ENCODE assay signal across 10 cellular contexts in the genomic region with DNA sequence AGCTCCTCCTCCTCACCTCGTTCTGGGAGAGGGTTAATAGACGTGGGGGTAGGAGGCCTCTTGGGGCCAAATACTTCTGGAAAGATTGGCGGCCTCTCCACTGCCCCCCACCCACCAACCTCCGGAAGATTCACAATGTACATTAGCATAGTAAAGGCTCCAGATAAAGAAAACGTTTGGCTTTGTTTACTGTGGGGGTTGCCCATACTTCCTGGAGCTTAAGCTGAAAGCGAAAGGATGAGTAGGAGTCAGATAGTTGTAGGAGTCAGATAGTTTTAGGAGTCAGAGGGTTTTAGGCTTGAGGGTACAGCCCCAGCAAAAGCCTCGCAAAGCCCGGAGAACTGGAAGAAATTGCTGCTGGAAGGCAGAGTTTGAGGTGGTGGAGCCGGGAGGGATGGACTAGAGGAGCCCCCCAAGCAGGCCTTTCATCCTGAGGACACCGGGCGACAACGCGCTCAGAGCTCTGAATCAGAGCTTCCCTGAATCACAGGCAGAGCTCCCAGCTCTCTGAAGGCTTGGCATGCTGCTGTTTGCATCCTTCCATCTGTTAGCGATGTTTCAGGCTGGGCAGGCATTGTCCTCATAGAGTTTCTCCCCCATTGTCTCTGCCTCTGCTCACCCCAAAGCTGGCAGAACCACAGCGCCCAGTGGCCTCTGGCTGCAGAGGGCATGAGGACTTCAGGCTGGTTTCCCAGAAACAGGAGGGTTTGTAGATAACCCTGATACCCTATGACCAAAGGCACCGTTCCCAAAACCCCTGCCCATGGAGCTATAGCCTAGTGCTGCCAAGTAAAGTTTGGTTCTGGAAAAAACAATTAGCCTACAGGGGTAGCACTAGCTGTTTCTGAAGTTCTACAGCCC.
DNase-seq lines count a peak whose midpoint lies in the region; ATAC-seq, FAIRE-seq and TF ChIP-seq lines count a peak whose summit lies in the region.
"Had no signal": no experiment of that assay in that cellular context is flagged by ENCODE, and none has a peak within 500 bp of the region (broad histone marks: within the 10 kb centered on the region; RNA-seq: fewer than 3 reads in every experiment).

No MANE protein-coding gene starts in this region.

- FAIRE-seq in astrocyte (lab: Jason Lieb, UNC), result peak; percentile 82

- TF ChIP-seq EP300 in stomach (IDR thresholded peaks at IDR 0.05), result no peak

- peak overlapping the region; percentile 59 for H3K9ac ChIP-seq in astrocyte (ENCODE audit: low read length)

- TF ChIP-seq CTCF in astrocyte (IDR thresholded peaks at IDR 0.05; ENCODE audit: insufficient read depth, low read depth, low read length) (no peak), nephron progenitor cell (IDR thresholded peaks at IDR 0.05) (no peak), stomach (IDR thresholded peaks at IDR 0.05) (no peak)

- H3K27me3 ChIP-seq in MG63 (no peaks in the 10 kb centered on the region), astrocyte (ENCODE audit: insufficient read depth, low read length) (no peaks in the 10 kb centered on the region), stomach (peaks cover 12 to 20% (median 13%) of the 10 kb centered on the region in 3 donors)

- H3K9me3 ChIP-seq in MG63 (no peaks in the 10 kb centered on the region), astrocyte (ENCODE audit: insufficient read depth, low read depth, low read length) (no peaks in the 10 kb centered on the region), stomach (peaks cover 0 to 22% (median 4%) of the 10 kb centered on the region in 4 donors)

- no peaks in the 10 kb centered on the region for H3K9me3 Mint-ChIP-seq in astrocyte (ENCODE audit: unreplicated experiment)
- H3K9me3 Mint-ChIP-seq in nephron progenitor cell, result peaks cover 8% of the 10 kb centered on the region

- peaks cover 3% of the 10 kb centered on the region for H3K27me3 Mint-ChIP-seq in astrocyte (ENCODE audit: low read depth, unreplicated experiment)
- peaks cover 68% of the 10 kb centered on the region for H3K27me3 Mint-ChIP-seq in nephron progenitor cell (ENCODE audit: low read depth, poor library complexity)

- peak overlapping the region; percentile 80 for H3K4me2 ChIP-seq in astrocyte (ENCODE audit: low read length)

- no peaks in the 10 kb centered on the region for H4K20me1 ChIP-seq in astrocyte (ENCODE audit: insufficient read depth, low read length)

- WGBS in stomach, 5 donors, result 26 to 59% (median 46%) methylated on average over 13 to 16 of the region's 16 CpGs

- DNase-seq in GM04504 (ENCODE audit: low read depth) (peak; percentile 29), MG63 (peak; percentile 59), astrocyte (ENCODE audit: low read depth) (peak; percentile 21), nephron progenitor cell (no peak), stomach (no peak)
- DNase-seq: midbrain had no signal

- no peak for ATAC-seq in GM21515 (IDR thresholded peaks at IDR 0.05; ENCODE audit: unreplicated experiment)
- ATAC-seq in GM19023 (IDR thresholded peaks at IDR 0.05; ENCODE audit: unreplicated experiment), result no peak
- ATAC-seq in HG03342 (IDR thresholded peaks at IDR 0.05; ENCODE audit: unreplicated experiment), result no peak

- intact Hi-C loops in stomach (cut with DNase I; ENCODE audit: low total_unique reads), result loop anchor here (10.0 kb wide), 1 partner anchor 62 kb away; no protein-coding TSS in a partner anchor

- no peak for TF ChIP-seq POLR2A in stomach (IDR thresholded peaks at IDR 0.05)

- H3K27ac ChIP-seq in astrocyte (ENCODE audit: low read depth, low read length) (peak overlapping the region; percentile 50), stomach (no peak overlapping the region)
- H3K27ac ChIP-seq: HL-60 had no signal

- H2AFZ ChIP-seq in astrocyte (ENCODE audit: low read depth, low read length), result peak overlapping the region; percentile 66

- no peaks in the 10 kb centered on the region for H3K36me3 Mint-ChIP-seq in astrocyte (ENCODE audit: low read depth, unreplicated experiment)
- H3K36me3 Mint-ChIP-seq in nephron progenitor cell (ENCODE audit: low read depth), result no peaks in the 10 kb centered on the region

- H3K79me2 ChIP-seq in astrocyte (ENCODE audit: insufficient read depth, low read length), result no peaks in the 10 kb centered on the region

- H3K4me3 ChIP-seq in MG63, result no peak overlapping the region
- H3K4me3 ChIP-seq in astrocyte (ENCODE audit: insufficient read depth, low read depth, low read length), result peak overlapping the region; percentile 28
- H3K4me3 ChIP-seq in stomach, result no peak overlapping the region

- H3K4me1 Mint-ChIP-seq in astrocyte (ENCODE audit: low read depth, unreplicated experiment), result peaks cover 16% of the 10 kb centered on the region
- peaks cover 56% of the 10 kb centered on the region for H3K4me1 Mint-ChIP-seq in nephron progenitor cell

- H3K36me3 ChIP-seq in MG63 (no peaks in the 10 kb centered on the region), astrocyte (ENCODE audit: insufficient read depth, low read length) (no peaks in the 10 kb centered on the region), stomach (no peaks in the 10 kb centered on the region)

- no peak overlapping the region for H3K4me3 Mint-ChIP-seq in astrocyte (ENCODE audit: unreplicated experiment)
- peak overlapping the region; percentile 40 for H3K4me3 Mint-ChIP-seq in nephron progenitor cell

- H3K27ac Mint-ChIP-seq in astrocyte (ENCODE audit: unreplicated experiment), result no peak overlapping the region
- H3K27ac Mint-ChIP-seq in nephron progenitor cell, result no peak overlapping the region

- H3K4me1 ChIP-seq in astrocyte (ENCODE audit: insufficient read depth, low read length) (peaks cover 21% of the 10 kb centered on the region), stomach (peaks cover 0 to 36% (median 25%) of the 10 kb centered on the region in 4 donors)

Comparison
In these comparisons a context has a peak if more than half of its experiments do, and no peak if none do; other contexts are left out.
1. DNase-seq: peak in GM04504 (single experiment), MG63 (single experiment) and astrocyte (single experiment); none in nephron progenitor cell (single experiment) and stomach (single experiment).